In the genomic region with DNA sequence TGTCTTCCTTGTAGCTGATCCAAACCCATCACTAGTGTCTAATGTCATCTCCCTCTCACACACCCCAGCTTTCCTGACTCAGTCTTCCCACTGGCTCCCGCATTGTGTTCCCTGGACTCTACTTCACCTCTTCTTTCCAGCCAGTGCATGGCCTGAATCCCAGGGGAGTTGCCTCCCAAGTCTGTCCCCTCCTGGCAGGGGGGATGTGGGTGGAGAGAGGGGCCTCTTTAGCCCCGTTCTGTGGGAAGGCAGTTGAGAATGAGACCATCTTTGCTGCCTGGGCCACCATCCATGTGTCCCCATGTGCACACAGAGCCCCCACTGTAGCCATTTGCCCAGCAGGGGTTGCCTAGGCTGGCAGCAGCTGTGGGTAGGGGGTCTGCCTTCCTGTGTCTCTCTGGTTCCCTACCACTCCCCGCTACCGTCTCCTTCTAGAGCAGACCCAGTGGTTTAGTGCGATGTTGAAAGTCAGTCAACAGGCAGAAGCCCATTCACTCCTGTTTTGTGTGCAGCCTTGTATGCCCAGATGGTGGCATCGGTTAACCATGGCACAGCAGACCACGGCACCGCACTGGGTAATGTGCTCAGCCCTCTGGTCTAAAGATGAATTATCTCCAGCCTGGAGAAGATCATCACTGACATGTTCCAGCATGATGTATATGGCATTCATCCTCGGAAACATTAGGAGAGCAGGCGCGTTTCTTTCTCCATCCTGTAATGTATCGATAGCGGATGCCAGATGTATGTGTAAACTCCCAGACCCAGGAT, we compare ENCODE assay signal across 9 cellular contexts.
DNase-seq lines count a peak whose midpoint lies in the region.
"Had no signal": no experiment of that assay in that cellular context is flagged by ENCODE, and none has a peak within 500 bp of the region (broad histone marks: within the 10 kb centered on the region; RNA-seq: fewer than 3 reads in every experiment).

No MANE protein-coding gene starts in this region.

- H3K36me3 ChIP-seq in MG63 = no peaks in the 10 kb centered on the region; the same call in 1 of the 2 replicates

- no peak overlapping the region for H3K4me3 ChIP-seq in MG63

- H3K9me3 ChIP-seq in MG63 = no peaks in the 10 kb centered on the region

- peak; percentile 50 for DNase-seq in Ammon's horn (ENCODE audit: low spot score)
- DNase-seq in MG63 = peak; percentile 38
- DNase-seq in activated naive CD4-positive, alpha-beta T cell treated with Interleukin-2 at 50 U/mL for 16 hours = peak; percentile 30
- DNase-seq in mesenteric fat pad (ENCODE audit: low spot score) = peak; percentile 81
- DNase-seq in NCI-H146 treated with DMSO at 0.1 percent for 48 hours (lab: John Stamatoyannopoulos, UW; ENCODE audit: unreplicated experiment) = no peak
- no peak for DNase-seq in germinal center (ENCODE audit: low spot score)
- no peak for DNase-seq in NCI-H345 treated with DMSO at 0.1 percent for 48 hours (lab: John Stamatoyannopoulos, UW; ENCODE audit: unreplicated experiment)
- DNase-seq in NCI-H526 treated with DMSO at 0.1 percent for 48 hours (lab: John Stamatoyannopoulos, UW) = no peak
- DNase-seq: SHP77 treated with DMSO at 0.1 percent for 48 hours had no signal

- H3K27me3 ChIP-seq in MG63 = no peaks in the 10 kb centered on the region

Comparison
In these comparisons a context has a peak if more than half of its experiments do, and no peak if none do; other contexts are left out.
1. DNase-seq: peak in Ammon's horn (single experiment), MG63 (single experiment), activated naive CD4-positive, alpha-beta T cell treated with Interleukin-2 at 50 U/mL for 16 hours (single experiment) and mesenteric fat pad (single experiment); none in NCI-H146 treated with DMSO at 0.1 percent for 48 hours (single experiment), germinal center (single experiment), NCI-H345 treated with DMSO at 0.1 percent for 48 hours (single experiment) and NCI-H526 treated with DMSO at 0.1 percent for 48 hours (single experiment).